25 cellular contexts compared by ENCODE assay signal in genomic region chr1:89104687-89105086, GRCh38. TPM values are rescaled to one million over a fixed set of nuclear protein-coding genes. Genes with fewer than 3 reads are reported as not detected.
A peak's percentile ranks its signal among the peaks of the same experiment; 100 is the strongest.
DNase-seq lines count a peak whose midpoint lies in the region; ATAC-seq and TF ChIP-seq lines count a peak whose summit lies in the region.
"Had no signal": no experiment of that assay in that cellular context is flagged by ENCODE, and none has a peak within 500 bp of the region (broad histone marks: within the 10 kb centered on the region; RNA-seq: fewer than 3 reads in every experiment).

No MANE protein-coding gene starts in this region.

- ATAC-seq in activated CD8-positive, alpha-beta T cell treated with anti-CD3 and anti-CD28 coated beads for 36 hours = no peak
- no peak for ATAC-seq in activated CD8-positive, alpha-beta T cell treated with anti-CD3 and anti-CD28 coated beads, Interleukin-2, amount 10 ng/mL, durations not matched to agents 7 days and 5 days
- ATAC-seq in natural killer cell treated with Interleukin-12 subunit alpha and Interleukin-12 subunit beta and Interleukin-15 and Interleukin-18, amount 100 ng/mL, for 72 hours = no peak
- ATAC-seq: A549; HCT116; right lobe of liver; stimulated activated naive B cell treated with anti-CD40 and anti-IgM and Interleukin-4, amounts not matched to agents 10 μg/mL and 1 μg/mL and 100 μg/mL, for 72 hours had no signal

- H3K4me3 Mint-ChIP-seq in activated CD8-positive, alpha-beta T cell treated with anti-CD3 and anti-CD28 coated beads for 36 hours = no peak overlapping the region
- H3K4me3 Mint-ChIP-seq in activated CD8-positive, alpha-beta T cell treated with anti-CD3 and anti-CD28 coated beads, Interleukin-2, amount 10 ng/mL, durations not matched to agents 7 days and 5 days = no peak overlapping the region
- no peak overlapping the region for H3K4me3 Mint-ChIP-seq in activated naive CD8-positive, alpha-beta T cell treated with anti-CD3 and anti-CD28 coated beads for 36 hours
- H3K4me3 Mint-ChIP-seq in natural killer cell treated with Interleukin-12 subunit alpha and Interleukin-12 subunit beta and Interleukin-15 and Interleukin-18, amount 100 ng/mL, for 72 hours = no peak overlapping the region
- H3K4me3 Mint-ChIP-seq: stimulated activated naive B cell treated with anti-CD40 and anti-IgM and Interleukin-4, amounts not matched to agents 10 μg/mL and 1 μg/mL and 100 μg/mL, for 72 hours; T-helper 1 cell treated with Interleukin-12 subunit alpha and Interleukin-12 subunit beta and Interleukin-4 antibody, amounts not matched to agents 30 μg/mL and 1 μg/mL, for 36 hours had no signal

- H3K27me3 ChIP-seq in adrenal gland (no peaks in the 10 kb centered on the region), HAP-1 (ENCODE audit: low read depth) (no peaks in the 10 kb centered on the region; the same call in 1 of the 2 replicates)
- H3K27me3 ChIP-seq: right lobe of liver had no signal

- peaks cover 21% of the 10 kb centered on the region for H3K4me1 Mint-ChIP-seq in activated CD8-positive, alpha-beta T cell treated with anti-CD3 and anti-CD28 coated beads for 36 hours (ENCODE audit: low read depth)
- no peaks in the 10 kb centered on the region for H3K4me1 Mint-ChIP-seq in activated CD8-positive, alpha-beta T cell treated with anti-CD3 and anti-CD28 coated beads, Interleukin-2, amount 10 ng/mL, durations not matched to agents 7 days and 5 days (ENCODE audit: low read depth)
- H3K4me1 Mint-ChIP-seq in activated naive CD8-positive, alpha-beta T cell treated with anti-CD3 and anti-CD28 coated beads for 36 hours = peaks cover 15% of the 10 kb centered on the region
- peaks cover 20 to 22% of the 10 kb centered on the region in 2 donors for H3K4me1 Mint-ChIP-seq in natural killer cell treated with Interleukin-12 subunit alpha and Interleukin-12 subunit beta and Interleukin-15 and Interleukin-18, amount 100 ng/mL, for 72 hours (ENCODE audit: low read depth in 2 of 2)

- TF ChIP-seq POLR2A in adrenal gland (IDR thresholded peaks at IDR 0.05) = no peak

- 93 to 98% (median 96%) methylated on average over 14 to 17 of the region's 17 CpGs for WGBS in adrenal gland, 4 donors

- in situ Hi-C loops in HAP-1 (cut with MboI; ENCODE audit: low sequenced_read_pairs) = no loop called here

- POLR2A ChIA-PET in activated CD8-positive, alpha-beta T cell treated with anti-CD3 and anti-CD28 coated beads for 36 hours (lab: Charles Lee) = no interaction called here
- POLR2A ChIA-PET in activated CD8-positive, alpha-beta T cell treated with anti-CD3 and anti-CD28 coated beads, Interleukin-2, amount 10 ng/mL, durations not matched to agents 7 days and 5 days (lab: Charles Lee) = no interaction called here

- CTCF ChIA-PET in activated CD8-positive, alpha-beta T cell treated with anti-CD3 and anti-CD28 coated beads for 36 hours (lab: Charles Lee) = no interaction called here
- CTCF ChIA-PET in activated CD8-positive, alpha-beta T cell treated with anti-CD3 and anti-CD28 coated beads, Interleukin-2, amount 10 ng/mL, durations not matched to agents 7 days and 5 days (lab: Charles Lee) = no interaction called here

- no peak for TF ChIP-seq CTCF in activated CD8-positive, alpha-beta T cell treated with anti-CD3 and anti-CD28 coated beads for 36 hours (IDR thresholded peaks at IDR 0.05)
- no peak for TF ChIP-seq CTCF in adrenal gland (IDR thresholded peaks at IDR 0.05)

- no peak for DNase-seq in activated CD8-positive, alpha-beta T cell treated with anti-CD3 and anti-CD28 coated beads for 36 hours
- DNase-seq in activated CD8-positive, alpha-beta T cell treated with anti-CD3 and anti-CD28 coated beads, Interleukin-2, amount 10 ng/mL, durations not matched to agents 7 days and 5 days = no peak
- DNase-seq in ELF-1 (ENCODE audit: low read depth, low spot score) (peak; percentile 50), adrenal gland (no peak), HAP-1 (ENCODE audit: low spot score in 2 of 2) (no peak), AG08396 (ENCODE audit: low spot score) (no peak)
- DNase-seq in activated naive CD8-positive, alpha-beta T cell treated with anti-CD3 and anti-CD28 coated beads for 36 hours = no peak
- DNase-seq in natural killer cell treated with Interleukin-12 subunit alpha and Interleukin-12 subunit beta and Interleukin-15 and Interleukin-18, amount 100 ng/mL, for 72 hours (ENCODE audit: low spot score) = no peak
- DNase-seq: dermis blood vessel endothelial cell; DMS79; KG1; mesenchymal stem cell; MM.1S; NCI-H1417 treated with DMSO at 0.1 percent for 48 hours; NCI-H2107; NCI-H446 treated with DMSO at 0.1 percent for 48 hours; right lobe of liver; stimulated activated CD4-positive, alpha-beta T cell treated with anti-CD3 and anti-CD28 coated beads, Interleukin-12 subunit alpha, Interleukin-12 subunit beta, amount 100 ng/mL, for 4 hours; stimulated activated naive B cell treated with anti-CD40 and anti-IgM and Interleukin-4, amounts not matched to agents 10 μg/mL and 1 μg/mL and 100 μg/mL, for 72 hours had no signal

- no peaks in the 10 kb centered on the region for H3K9me3 ChIP-seq in adrenal gland (replicated peaks in 1 of 3)
- no peaks in the 10 kb centered on the region for H3K9me3 ChIP-seq in HAP-1
- H3K9me3 ChIP-seq: A549, right lobe of liver had no signal

- H3K4me3 ChIP-seq in adrenal gland = no peak overlapping the region
- no peak overlapping the region for H3K4me3 ChIP-seq in HAP-1
- H3K4me3 ChIP-seq: A549, right lobe of liver had no signal

- peaks cover 9% of the 10 kb centered on the region for H3K9me3 Mint-ChIP-seq in activated CD8-positive, alpha-beta T cell treated with anti-CD3 and anti-CD28 coated beads for 36 hours
- H3K9me3 Mint-ChIP-seq in activated CD8-positive, alpha-beta T cell treated with anti-CD3 and anti-CD28 coated beads, Interleukin-2, amount 10 ng/mL, durations not matched to agents 7 days and 5 days (ENCODE audit: insufficient read depth) = peaks cover 9% of the 10 kb centered on the region
- H3K9me3 Mint-ChIP-seq in activated naive CD8-positive, alpha-beta T cell treated with anti-CD3 and anti-CD28 coated beads for 36 hours = peaks cover 18% of the 10 kb centered on the region
- H3K9me3 Mint-ChIP-seq in natural killer cell treated with Interleukin-12 subunit alpha and Interleukin-12 subunit beta and Interleukin-15 and Interleukin-18, amount 100 ng/mL, for 72 hours = no peaks in the 10 kb centered on the region
- H3K9me3 Mint-ChIP-seq: T-helper 1 cell treated with Interleukin-12 subunit alpha and Interleukin-12 subunit beta and Interleukin-4 antibody, amounts not matched to agents 30 μg/mL and 1 μg/mL, for 36 hours had no signal

- no peaks in the 10 kb centered on the region for H3K27me3 Mint-ChIP-seq in activated CD8-positive, alpha-beta T cell treated with anti-CD3 and anti-CD28 coated beads for 36 hours
- H3K27me3 Mint-ChIP-seq in activated CD8-positive, alpha-beta T cell treated with anti-CD3 and anti-CD28 coated beads, Interleukin-2, amount 10 ng/mL, durations not matched to agents 7 days and 5 days (ENCODE audit: low read depth) = no peaks in the 10 kb centered on the region
- no peaks in the 10 kb centered on the region for H3K27me3 Mint-ChIP-seq in activated naive CD8-positive, alpha-beta T cell treated with anti-CD3 and anti-CD28 coated beads for 36 hours
- no peaks in the 10 kb centered on the region for H3K27me3 Mint-ChIP-seq in natural killer cell treated with Interleukin-12 subunit alpha and Interleukin-12 subunit beta and Interleukin-15 and Interleukin-18, amount 100 ng/mL, for 72 hours
- H3K27me3 Mint-ChIP-seq: progenitor cell of endocrine pancreas; stimulated activated naive B cell treated with anti-CD40 and anti-IgM and Interleukin-4, amounts not matched to agents 10 μg/mL and 1 μg/mL and 100 μg/mL, for 72 hours had no signal

- intact Hi-C loops in activated CD8-positive, alpha-beta T cell treated with anti-CD3 and anti-CD28 coated beads for 36 hours (cut with micrococcal nuclease) = no loop called here
- intact Hi-C loops in adrenal gland (cut with DNase I) = no loop called here

- H3K27ac ChIP-seq in adrenal gland = no peak overlapping the region
- H3K27ac ChIP-seq: A549, right lobe of liver, RWPE1 had no signal

- H3K36me3 Mint-ChIP-seq in activated CD8-positive, alpha-beta T cell treated with anti-CD3 and anti-CD28 coated beads for 36 hours (ENCODE audit: low read depth) = peaks cover 62% of the 10 kb centered on the region
- H3K36me3 Mint-ChIP-seq in activated CD8-positive, alpha-beta T cell treated with anti-CD3 and anti-CD28 coated beads, Interleukin-2, amount 10 ng/mL, durations not matched to agents 7 days and 5 days (ENCODE audit: low read depth) = peaks cover 76% of the 10 kb centered on the region
- H3K36me3 Mint-ChIP-seq in activated naive CD8-positive, alpha-beta T cell treated with anti-CD3 and anti-CD28 coated beads for 36 hours = peaks cover 66% of the 10 kb centered on the region
- peaks cover 58% of the 10 kb centered on the region for H3K36me3 Mint-ChIP-seq in natural killer cell treated with Interleukin-12 subunit alpha and Interleukin-12 subunit beta and Interleukin-15 and Interleukin-18, amount 100 ng/mL, for 72 hours

- peaks cover 0 to 38% of the 10 kb centered on the region in 2 donors for H3K36me3 ChIP-seq in adrenal gland (replicated peaks in 1 of 2)
- H3K36me3 ChIP-seq in HAP-1 (replicated peaks) = no peaks in the 10 kb centered on the region

- H3K27ac Mint-ChIP-seq in activated CD8-positive, alpha-beta T cell treated with anti-CD3 and anti-CD28 coated beads for 36 hours = peak overlapping the region; percentile 9
- H3K27ac Mint-ChIP-seq in activated CD8-positive, alpha-beta T cell treated with anti-CD3 and anti-CD28 coated beads, Interleukin-2, amount 10 ng/mL, durations not matched to agents 7 days and 5 days = no peak overlapping the region
- H3K27ac Mint-ChIP-seq in activated naive CD8-positive, alpha-beta T cell treated with anti-CD3 and anti-CD28 coated beads for 36 hours = peak overlapping the region; percentile 64
- H3K27ac Mint-ChIP-seq in natural killer cell treated with Interleukin-12 subunit alpha and Interleukin-12 subunit beta and Interleukin-15 and Interleukin-18, amount 100 ng/mL, for 72 hours = peak overlapping the region; percentile 7 to 62
- H3K27ac Mint-ChIP-seq: progenitor cell of endocrine pancreas; stimulated activated naive B cell treated with anti-CD40 and anti-IgM and Interleukin-4, amounts not matched to agents 10 μg/mL and 1 μg/mL and 100 μg/mL, for 72 hours; T-helper 1 cell treated with Interleukin-12 subunit alpha and Interleukin-12 subunit beta and Interleukin-4 antibody, amounts not matched to agents 30 μg/mL and 1 μg/mL, for 36 hours had no signal

- no peaks in the 10 kb centered on the region for H3K4me1 ChIP-seq in adrenal gland (replicated peaks in 1 of 2)
- H3K4me1 ChIP-seq in HAP-1 = no peaks in the 10 kb centered on the region; the same call in 1 of the 2 replicates
- H3K4me1 ChIP-seq: A549, right lobe of liver had no signal

RNA-seq across cellular contexts. Expression of gene GBP2, which starts 21.2 kb away (rescaled TPM):
- 100 to 1,000 TPM; 181 to 189 TPM for total RNA-seq in activated CD8-positive, alpha-beta T cell treated with anti-CD3 and anti-CD28 coated beads for 36 hours
- 10 to 100 TPM; 95.8 to 97.4 TPM for total RNA-seq in activated CD8-positive, alpha-beta T cell treated with anti-CD3 and anti-CD28 coated beads, Interleukin-2, amount 10 ng/mL, durations not matched to agents 7 days and 5 days
- 100 to 1,000 TPM; 153 to 157 TPM for total RNA-seq in activated naive CD8-positive, alpha-beta T cell treated with anti-CD3 and anti-CD28 coated beads for 36 hours
- total RNA-seq in natural killer cell treated with Interleukin-12 subunit alpha and Interleukin-12 subunit beta and Interleukin-15 and Interleukin-18, amount 100 ng/mL, for 72 hours = 100 to 1,000 TPM; 154 to 357 TPM
- 100 to 1,000 TPM in 7 of 8 donors, 10 to 100 TPM in 1; 59.3 to 257 (median 204) TPM for total RNA-seq in adrenal gland
- polyA plus RNA-seq in adrenal gland = 100 to 1,000 TPM; 184 to 356 (median 313) TPM
- total RNA-seq: frontal cortex had no signal

RNA-seq across cellular contexts. Expression of gene GBP1, which starts 39.7 kb away (rescaled TPM):
- total RNA-seq in activated CD8-positive, alpha-beta T cell treated with anti-CD3 and anti-CD28 coated beads for 36 hours = 10 to 100 TPM; 69.6 to 71.5 TPM
- 100 to 1,000 TPM; 146 to 147 TPM for total RNA-seq in activated CD8-positive, alpha-beta T cell treated with anti-CD3 and anti-CD28 coated beads, Interleukin-2, amount 10 ng/mL, durations not matched to agents 7 days and 5 days
- total RNA-seq in activated naive CD8-positive, alpha-beta T cell treated with anti-CD3 and anti-CD28 coated beads for 36 hours = 100 to 1,000 TPM; 141 to 146 TPM
- total RNA-seq in natural killer cell treated with Interleukin-12 subunit alpha and Interleukin-12 subunit beta and Interleukin-15 and Interleukin-18, amount 100 ng/mL, for 72 hours = 100 to 1,000 TPM; 154 to 241 TPM
- total RNA-seq in adrenal gland = 100 to 1,000 TPM in 1 of 8 donors, 10 to 100 TPM in 5, 1 to 10 TPM in 2; 7.8 to 107 (median 16.6) TPM
- polyA plus RNA-seq in adrenal gland = 10 to 100 TPM; 13.9 to 25.4 (median 20.4) TPM
- total RNA-seq: progenitor cell of endocrine pancreas had no signal
